Comparison of ENCODE assay signal across 9 cellular contexts in the genomic region with DNA sequence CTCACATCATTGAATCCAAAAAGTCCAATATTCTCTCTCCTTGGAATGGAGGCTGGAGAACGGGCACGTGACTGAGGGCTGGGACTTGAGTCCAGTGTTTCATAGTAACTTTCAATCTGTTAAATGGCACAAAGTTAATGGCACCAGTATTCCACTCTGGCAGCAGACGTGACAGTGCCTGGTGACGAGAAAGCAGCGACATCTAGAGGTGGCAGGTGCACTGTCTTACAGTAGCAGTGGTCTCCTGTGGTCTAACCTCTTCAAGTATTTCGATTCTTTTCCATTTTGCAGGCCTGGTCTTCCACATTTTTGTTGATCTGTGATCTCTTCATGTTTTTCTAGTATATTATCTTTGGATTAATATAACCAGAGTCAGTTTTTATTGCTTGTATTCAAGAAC.
A peak's percentile ranks its signal among the peaks of the same experiment; 100 is the strongest.
DNase-seq lines count a peak whose midpoint lies in the region; ATAC-seq lines count a peak whose summit lies in the region.
"Had no signal": no experiment of that assay in that cellular context is flagged by ENCODE, and none has a peak within 500 bp of the region (broad histone marks: within the 10 kb centered on the region; RNA-seq: fewer than 3 reads in every experiment).

No MANE protein-coding gene starts in this region.

- no peak overlapping the region for H2BK120ac ChIP-seq in mesendoderm (ENCODE audit: low read depth, low read length)

- H4K8ac ChIP-seq in mesendoderm (ENCODE audit: low read depth, low read length): no peak overlapping the region

- no peaks in the 10 kb centered on the region for H3K79me1 ChIP-seq in mesendoderm (ENCODE audit: low read length)

- H2BK5ac ChIP-seq in mesendoderm (ENCODE audit: low read length): no peak overlapping the region

- peak; percentile 14 for DNase-seq in activated CD4-positive, alpha-beta T cell treated with anti-CD3 and anti-CD28 coated beads for 48 hours
- no peak for DNase-seq in activated CD4-positive, alpha-beta T cell treated with anti-CD3 and anti-CD28 coated beads for 4 hours
- peak; percentile 21 for DNase-seq in RKO (ENCODE audit: low spot score)
- DNase-seq in mesendoderm: peak; percentile 79
- DNase-seq in DMS153 (lab: John Stamatoyannopoulos, UW): no peak
- DNase-seq in NCI-H1048 (lab: John Stamatoyannopoulos, UW): no peak
- no peak for DNase-seq in NCI-H2081 treated with DMSO at 0.1 percent for 48 hours (lab: John Stamatoyannopoulos, UW)

- no peak overlapping the region for H2AK5ac ChIP-seq in mesendoderm (ENCODE audit: low read length)

- H3K56ac ChIP-seq in mesendoderm (ENCODE audit: low read length): no peak overlapping the region

- no peak overlapping the region for H3K4me2 ChIP-seq in mesendoderm (ENCODE audit: low read length)

- H3K4me3 ChIP-seq in mesendoderm (ENCODE audit: low read length): no peak overlapping the region

- peaks cover 3% of the 10 kb centered on the region for H3K4me1 ChIP-seq in mesendoderm (ENCODE audit: control insufficient read depth, low read depth, low read length)

- H4K5ac ChIP-seq in mesendoderm (ENCODE audit: low read length): no peak overlapping the region

- no peak overlapping the region for H3K18ac ChIP-seq in mesendoderm (ENCODE audit: low read length)

- no peak overlapping the region for H3K4ac ChIP-seq in mesendoderm (ENCODE audit: low read depth, low read length)

- H3K27me3 ChIP-seq in mesendoderm (ENCODE audit: insufficient read depth, low read length, poor library complexity): no peaks in the 10 kb centered on the region

- H3K79me2 ChIP-seq in mesendoderm (ENCODE audit: control insufficient read depth, insufficient read depth, low read length): no peaks in the 10 kb centered on the region

- peak; percentile 78 for ATAC-seq in HG02870 (IDR thresholded peaks at IDR 0.05; ENCODE audit: unreplicated experiment)

- H3K36me3 ChIP-seq in mesendoderm (ENCODE audit: control insufficient read depth, insufficient read depth, low read length): no peaks in the 10 kb centered on the region
- H3K36me3 ChIP-seq: neutrophil had no signal

- H3K9ac ChIP-seq in mesendoderm (ENCODE audit: low read length): no peak overlapping the region

- no peak overlapping the region for H2BK15ac ChIP-seq in mesendoderm (replicated peaks; ENCODE audit: low read depth)

- H3K23ac ChIP-seq in mesendoderm (ENCODE audit: low read length): no peak overlapping the region

- no CpG with 5 or more reads among the region's 6 CpGs for WGBS in mesendoderm (ENCODE audit: extremely low coverage, insufficient coverage, low lambda C conversion rate)

- H3K27ac ChIP-seq in mesendoderm (ENCODE audit: low read depth, low read length): no peak overlapping the region
- H3K27ac ChIP-seq: neutrophil had no signal

Comparison
In these comparisons a context has a peak if more than half of its experiments do, and no peak if none do; other contexts are left out.
1. DNase-seq: peak in activated CD4-positive, alpha-beta T cell treated with anti-CD3 and anti-CD28 coated beads for 48 hours (single experiment), RKO (single experiment) and mesendoderm (single experiment); none in activated CD4-positive, alpha-beta T cell treated with anti-CD3 and anti-CD28 coated beads for 4 hours (0 of 2), DMS153 (single experiment), NCI-H1048 (single experiment) and NCI-H2081 treated with DMSO at 0.1 percent for 48 hours (single experiment).